ENCODE assay signal across 1 cellular context in the genomic region with DNA sequence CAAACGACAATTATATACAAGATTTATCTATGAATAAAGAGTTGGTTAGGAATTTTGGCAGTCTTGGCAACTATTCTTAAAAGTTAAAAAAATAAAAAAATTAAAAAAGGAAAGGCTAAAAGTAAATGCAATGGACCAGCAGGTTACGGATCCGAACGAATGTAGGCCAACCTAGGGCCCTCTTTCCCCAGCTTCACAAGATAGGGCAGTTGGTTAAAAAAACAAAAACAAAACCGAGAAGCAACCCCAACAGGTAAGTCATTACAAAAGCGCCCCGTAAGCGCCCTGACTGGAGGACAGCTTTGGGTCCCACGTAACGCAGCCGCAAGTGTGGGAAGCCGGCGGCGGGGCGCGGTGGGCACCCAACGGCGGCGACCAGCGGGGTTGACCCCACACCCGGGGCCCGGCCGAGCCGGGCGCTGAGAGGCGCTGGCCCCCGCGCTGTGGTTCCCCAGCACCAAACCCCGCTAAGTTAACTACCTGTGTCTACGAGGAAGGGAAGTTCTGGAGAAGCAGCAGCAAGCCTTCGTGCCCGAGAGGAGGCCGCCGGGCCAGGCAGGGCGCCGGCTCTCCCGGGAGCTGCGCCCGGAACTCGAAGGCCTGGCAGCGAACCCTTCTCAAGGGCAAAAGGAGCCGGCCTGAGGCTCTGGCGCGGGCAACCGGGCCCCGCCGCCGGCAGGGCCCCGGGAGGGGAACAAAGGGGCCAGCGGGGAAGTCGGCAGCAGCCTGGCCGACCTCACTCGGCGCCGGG.
TF ChIP-seq lines count a peak whose summit lies in the region.

No MANE protein-coding gene starts in this region.

TF ChIP-seq in HepG2, 621 proteins besides CTCF, POLR2A, EP300 and RAD21 (continued from another document and continues in another):
- TF ChIP-seq, protein P1, sequence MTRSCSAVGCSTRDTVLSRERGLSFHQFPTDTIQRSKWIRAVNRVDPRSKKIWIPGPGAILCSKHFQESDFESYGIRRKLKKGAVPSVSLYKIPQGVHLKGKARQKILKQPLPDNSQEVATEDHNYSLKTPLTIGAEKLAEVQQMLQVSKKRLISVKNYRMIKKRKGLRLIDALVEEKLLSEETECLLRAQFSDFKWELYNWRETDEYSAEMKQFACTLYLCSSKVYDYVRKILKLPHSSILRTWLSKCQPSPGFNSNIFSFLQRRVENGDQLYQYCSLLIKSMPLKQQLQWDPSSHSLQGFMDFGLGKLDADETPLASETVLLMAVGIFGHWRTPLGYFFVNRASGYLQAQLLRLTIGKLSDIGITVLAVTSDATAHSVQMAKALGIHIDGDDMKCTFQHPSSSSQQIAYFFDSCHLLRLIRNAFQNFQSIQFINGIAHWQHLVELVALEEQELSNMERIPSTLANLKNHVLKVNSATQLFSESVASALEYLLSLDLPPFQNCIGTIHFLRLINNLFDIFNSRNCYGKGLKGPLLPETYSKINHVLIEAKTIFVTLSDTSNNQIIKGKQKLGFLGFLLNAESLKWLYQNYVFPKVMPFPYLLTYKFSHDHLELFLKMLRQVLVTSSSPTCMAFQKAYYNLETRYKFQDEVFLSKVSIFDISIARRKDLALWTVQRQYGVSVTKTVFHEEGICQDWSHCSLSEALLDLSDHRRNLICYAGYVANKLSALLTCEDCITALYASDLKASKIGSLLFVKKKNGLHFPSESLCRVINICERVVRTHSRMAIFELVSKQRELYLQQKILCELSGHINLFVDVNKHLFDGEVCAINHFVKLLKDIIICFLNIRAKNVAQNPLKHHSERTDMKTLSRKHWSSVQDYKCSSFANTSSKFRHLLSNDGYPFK (CRISPR knock-in tag; IDR thresholded peaks at IDR 0.05; ENCODE audit: borderline replicate concordance) = 0 out of 2 replicates have a peak, but pooled peaks have one; percentile 5
- peak; percentile 5 for TF ChIP-seq TEAD3 (CRISPR knock-in tag; optimal IDR thresholded peaks at IDR 0.05; ENCODE audit: borderline replicate concordance)
- TF ChIP-seq, protein P2, sequence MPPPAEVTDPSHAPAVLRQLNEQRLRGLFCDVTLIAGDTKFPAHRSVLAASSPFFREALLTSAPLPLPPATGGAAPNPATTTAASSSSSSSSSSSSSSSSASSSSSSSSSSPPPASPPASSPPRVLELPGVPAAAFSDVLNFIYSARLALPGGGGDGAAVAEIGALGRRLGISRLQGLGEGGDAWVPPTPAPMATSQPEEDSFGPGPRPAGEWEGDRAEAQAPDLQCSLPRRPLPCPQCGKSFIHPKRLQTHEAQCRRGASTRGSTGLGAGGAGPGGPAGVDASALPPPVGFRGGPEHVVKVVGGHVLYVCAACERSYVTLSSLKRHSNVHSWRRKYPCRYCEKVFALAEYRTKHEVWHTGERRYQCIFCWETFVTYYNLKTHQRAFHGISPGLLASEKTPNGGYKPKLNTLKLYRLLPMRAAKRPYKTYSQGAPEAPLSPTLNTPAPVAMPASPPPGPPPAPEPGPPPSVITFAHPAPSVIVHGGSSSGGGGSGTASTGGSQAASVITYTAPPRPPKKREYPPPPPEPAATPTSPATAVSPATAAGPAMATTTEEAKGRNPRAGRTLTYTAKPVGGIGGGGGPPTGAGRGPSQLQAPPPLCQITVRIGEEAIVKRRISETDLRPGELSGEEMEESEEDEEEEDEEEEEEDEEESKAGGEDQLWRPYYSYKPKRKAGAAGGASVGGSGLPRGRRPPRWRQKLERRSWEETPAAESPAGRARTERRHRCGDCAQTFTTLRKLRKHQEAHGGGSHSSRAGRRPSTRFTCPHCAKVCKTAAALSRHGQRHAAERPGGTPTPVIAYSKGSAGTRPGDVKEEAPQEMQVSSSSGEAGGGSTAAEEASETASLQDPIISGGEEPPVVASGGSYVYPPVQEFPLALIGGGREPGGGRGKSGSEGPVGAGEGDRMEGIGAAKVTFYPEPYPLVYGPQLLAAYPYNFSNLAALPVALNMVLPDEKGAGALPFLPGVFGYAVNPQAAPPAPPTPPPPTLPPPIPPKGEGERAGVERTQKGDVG (CRISPR knock-in tag; IDR thresholded peaks at IDR 0.05; ENCODE audit: borderline replicate concordance) = no peak; the same call in 1 of the 2 replicates
- TF ChIP-seq, protein P3, sequence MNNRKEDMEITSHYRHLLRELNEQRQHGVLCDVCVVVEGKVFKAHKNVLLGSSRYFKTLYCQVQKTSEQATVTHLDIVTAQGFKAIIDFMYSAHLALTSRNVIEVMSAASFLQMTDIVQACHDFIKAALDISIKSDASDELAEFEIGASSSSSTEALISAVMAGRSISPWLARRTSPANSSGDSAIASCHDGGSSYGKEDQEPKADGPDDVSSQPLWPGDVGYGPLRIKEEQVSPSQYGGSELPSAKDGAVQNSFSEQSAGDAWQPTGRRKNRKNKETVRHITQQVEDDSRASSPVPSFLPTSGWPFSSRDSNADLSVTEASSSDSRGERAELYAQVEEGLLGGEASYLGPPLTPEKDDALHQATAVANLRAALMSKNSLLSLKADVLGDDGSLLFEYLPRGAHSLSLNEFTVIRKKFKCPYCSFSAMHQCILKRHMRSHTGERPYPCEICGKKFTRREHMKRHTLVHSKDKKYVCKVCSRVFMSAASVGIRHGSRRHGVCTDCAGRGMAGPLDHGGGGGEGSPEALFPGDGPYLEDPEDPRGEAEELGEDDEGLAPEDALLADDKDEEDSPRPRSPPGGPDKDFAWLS (CRISPR knock-in tag; IDR thresholded peaks at IDR 0.05; ENCODE audit: borderline replicate concordance) = no peak
- no peak for TF ChIP-seq BRCA1 (CRISPR knock-in tag; IDR thresholded peaks at IDR 0.05)
- TF ChIP-seq ZFYVE20 (CRISPR knock-in tag; IDR thresholded peaks at IDR 0.05; ENCODE audit: borderline replicate concordance, low read depth) = no peak
- TF ChIP-seq, protein P4, sequence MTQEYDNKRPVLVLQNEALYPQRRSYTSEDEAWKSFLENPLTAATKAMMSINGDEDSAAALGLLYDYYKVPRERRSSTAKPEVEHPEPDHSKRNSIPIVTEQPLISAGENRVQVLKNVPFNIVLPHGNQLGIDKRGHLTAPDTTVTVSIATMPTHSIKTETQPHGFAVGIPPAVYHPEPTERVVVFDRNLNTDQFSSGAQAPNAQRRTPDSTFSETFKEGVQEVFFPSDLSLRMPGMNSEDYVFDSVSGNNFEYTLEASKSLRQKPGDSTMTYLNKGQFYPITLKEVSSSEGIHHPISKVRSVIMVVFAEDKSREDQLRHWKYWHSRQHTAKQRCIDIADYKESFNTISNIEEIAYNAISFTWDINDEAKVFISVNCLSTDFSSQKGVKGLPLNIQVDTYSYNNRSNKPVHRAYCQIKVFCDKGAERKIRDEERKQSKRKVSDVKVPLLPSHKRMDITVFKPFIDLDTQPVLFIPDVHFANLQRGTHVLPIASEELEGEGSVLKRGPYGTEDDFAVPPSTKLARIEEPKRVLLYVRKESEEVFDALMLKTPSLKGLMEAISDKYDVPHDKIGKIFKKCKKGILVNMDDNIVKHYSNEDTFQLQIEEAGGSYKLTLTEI (CRISPR knock-in tag; conservative IDR thresholded peaks at IDR 0.05) = no peak
- TF ChIP-seq, protein P5, sequence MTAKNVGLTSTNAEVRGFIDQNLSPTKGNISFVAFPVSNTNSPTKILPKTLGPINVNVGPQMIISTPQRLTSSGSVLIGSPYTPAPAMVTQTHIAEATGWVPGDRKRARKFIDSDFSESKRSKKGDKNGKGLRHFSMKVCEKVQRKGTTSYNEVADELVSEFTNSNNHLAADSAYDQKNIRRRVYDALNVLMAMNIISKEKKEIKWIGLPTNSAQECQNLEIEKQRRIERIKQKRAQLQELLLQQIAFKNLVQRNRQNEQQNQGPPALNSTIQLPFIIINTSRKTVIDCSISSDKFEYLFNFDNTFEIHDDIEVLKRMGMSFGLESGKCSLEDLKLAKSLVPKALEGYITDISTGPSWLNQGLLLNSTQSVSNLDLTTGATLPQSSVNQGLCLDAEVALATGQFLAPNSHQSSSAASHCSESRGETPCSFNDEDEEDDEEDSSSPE (CRISPR knock-in tag; IDR thresholded peaks at IDR 0.05) = no peak
- TF ChIP-seq, protein P6, sequence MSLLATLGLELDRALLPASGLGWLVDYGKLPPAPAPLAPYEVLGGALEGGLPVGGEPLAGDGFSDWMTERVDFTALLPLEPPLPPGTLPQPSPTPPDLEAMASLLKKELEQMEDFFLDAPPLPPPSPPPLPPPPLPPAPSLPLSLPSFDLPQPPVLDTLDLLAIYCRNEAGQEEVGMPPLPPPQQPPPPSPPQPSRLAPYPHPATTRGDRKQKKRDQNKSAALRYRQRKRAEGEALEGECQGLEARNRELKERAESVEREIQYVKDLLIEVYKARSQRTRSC (CRISPR knock-in tag; IDR thresholded peaks at IDR 0.05; ENCODE audit: low read depth) = no peak
- TF ChIP-seq, protein P7, sequence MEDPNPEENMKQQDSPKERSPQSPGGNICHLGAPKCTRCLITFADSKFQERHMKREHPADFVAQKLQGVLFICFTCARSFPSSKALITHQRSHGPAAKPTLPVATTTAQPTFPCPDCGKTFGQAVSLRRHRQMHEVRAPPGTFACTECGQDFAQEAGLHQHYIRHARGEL (CRISPR knock-in tag; IDR thresholded peaks at IDR 0.05) = no peak
- no peak for TF ChIP-seq NBN (conservative IDR thresholded peaks at IDR 0.05)
- TF ChIP-seq PHF20 (CRISPR knock-in tag; IDR thresholded peaks at IDR 0.05) = no peak
- TF ChIP-seq, protein P8, sequence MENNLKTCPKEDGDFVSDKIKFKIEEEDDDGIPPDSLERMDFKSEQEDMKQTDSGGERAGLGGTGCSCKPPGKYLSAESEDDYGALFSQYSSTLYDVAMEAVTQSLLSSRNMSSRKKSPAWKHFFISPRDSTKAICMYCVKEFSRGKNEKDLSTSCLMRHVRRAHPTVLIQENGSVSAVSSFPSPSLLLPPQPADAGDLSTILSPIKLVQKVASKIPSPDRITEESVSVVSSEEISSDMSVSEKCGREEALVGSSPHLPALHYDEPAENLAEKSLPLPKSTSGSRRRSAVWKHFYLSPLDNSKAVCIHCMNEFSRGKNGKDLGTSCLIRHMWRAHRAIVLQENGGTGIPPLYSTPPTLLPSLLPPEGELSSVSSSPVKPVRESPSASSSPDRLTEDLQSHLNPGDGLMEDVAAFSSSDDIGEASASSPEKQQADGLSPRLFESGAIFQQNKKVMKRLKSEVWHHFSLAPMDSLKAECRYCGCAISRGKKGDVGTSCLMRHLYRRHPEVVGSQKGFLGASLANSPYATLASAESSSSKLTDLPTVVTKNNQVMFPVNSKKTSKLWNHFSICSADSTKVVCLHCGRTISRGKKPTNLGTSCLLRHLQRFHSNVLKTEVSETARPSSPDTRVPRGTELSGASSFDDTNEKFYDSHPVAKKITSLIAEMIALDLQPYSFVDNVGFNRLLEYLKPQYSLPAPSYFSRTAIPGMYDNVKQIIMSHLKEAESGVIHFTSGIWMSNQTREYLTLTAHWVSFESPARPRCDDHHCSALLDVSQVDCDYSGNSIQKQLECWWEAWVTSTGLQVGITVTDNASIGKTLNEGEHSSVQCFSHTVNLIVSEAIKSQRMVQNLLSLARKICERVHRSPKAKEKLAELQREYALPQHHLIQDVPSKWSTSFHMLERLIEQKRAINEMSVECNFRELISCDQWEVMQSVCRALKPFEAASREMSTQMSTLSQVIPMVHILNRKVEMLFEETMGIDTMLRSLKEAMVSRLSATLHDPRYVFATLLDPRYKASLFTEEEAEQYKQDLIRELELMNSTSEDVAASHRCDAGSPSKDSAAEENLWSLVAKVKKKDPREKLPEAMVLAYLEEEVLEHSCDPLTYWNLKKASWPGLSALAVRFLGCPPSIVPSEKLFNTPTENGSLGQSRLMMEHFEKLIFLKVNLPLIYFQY (CRISPR knock-in tag; IDR thresholded peaks at IDR 0.05; ENCODE audit: borderline replicate concordance) = no peak
- no peak for TF ChIP-seq TGIF2 (CRISPR knock-in tag; IDR thresholded peaks at IDR 0.05)
- TF ChIP-seq, protein P9, sequence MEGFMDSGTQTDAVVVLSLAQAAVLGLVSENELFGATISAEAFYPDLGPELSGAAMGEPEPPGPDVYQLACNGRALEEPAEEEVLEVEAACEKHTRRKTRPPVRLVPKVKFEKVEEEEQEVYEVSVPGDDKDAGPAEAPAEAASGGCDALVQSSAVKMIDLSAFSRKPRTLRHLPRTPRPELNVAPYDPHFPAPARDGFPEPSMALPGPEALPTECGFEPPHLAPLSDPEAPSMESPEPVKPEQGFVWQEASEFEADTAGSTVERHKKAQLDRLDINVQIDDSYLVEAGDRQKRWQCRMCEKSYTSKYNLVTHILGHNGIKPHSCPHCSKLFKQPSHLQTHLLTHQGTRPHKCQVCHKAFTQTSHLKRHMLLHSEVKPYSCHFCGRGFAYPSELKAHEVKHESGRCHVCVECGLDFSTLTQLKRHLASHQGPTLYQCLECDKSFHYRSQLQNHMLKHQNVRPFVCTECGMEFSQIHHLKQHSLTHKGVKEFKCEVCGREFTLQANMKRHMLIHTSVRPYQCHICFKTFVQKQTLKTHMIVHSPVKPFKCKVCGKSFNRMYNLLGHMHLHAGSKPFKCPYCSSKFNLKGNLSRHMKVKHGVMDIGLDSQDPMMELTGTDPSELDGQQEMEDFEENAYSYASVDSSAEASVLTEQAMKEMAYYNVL (CRISPR knock-in tag; IDR thresholded peaks at IDR 0.05; ENCODE audit: borderline replicate concordance) = no peak
- TF ChIP-seq SALL2 (CRISPR knock-in tag; IDR thresholded peaks at IDR 0.05) = no peak
- no peak for TF ChIP-seq ZKSCAN5 (CRISPR knock-in tag; IDR thresholded peaks at IDR 0.05)
- 0 out of 2 replicates have a peak, but pooled peaks have one; percentile 24 for TF ChIP-seq NCOA5 (CRISPR knock-in tag; IDR thresholded peaks at IDR 0.05)
- no peak for TF ChIP-seq ZNF552 (CRISPR knock-in tag; IDR thresholded peaks at IDR 0.05; ENCODE audit: borderline replicate concordance)
- TF ChIP-seq ATM (IDR thresholded peaks at IDR 0.05; ENCODE audit: borderline replicate concordance) = no peak
- TF ChIP-seq, protein P10, sequence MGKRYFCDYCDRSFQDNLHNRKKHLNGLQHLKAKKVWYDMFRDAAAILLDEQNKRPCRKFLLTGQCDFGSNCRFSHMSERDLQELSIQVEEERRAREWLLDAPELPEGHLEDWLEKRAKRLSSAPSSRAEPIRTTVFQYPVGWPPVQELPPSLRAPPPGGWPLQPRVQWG (CRISPR knock-in tag; IDR thresholded peaks at IDR 0.05; ENCODE audit: borderline replicate concordance, low read depth) = no peak
- no peak for TF ChIP-seq ATF1 (CRISPR knock-in tag; IDR thresholded peaks at IDR 0.05)
- TF ChIP-seq ZNF30 (CRISPR knock-in tag; IDR thresholded peaks at IDR 0.05) = no peak
- TF ChIP-seq ZNF501 (CRISPR knock-in tag; IDR thresholded peaks at IDR 0.05) = 0 out of 2 replicates have a peak, but pooled peaks have one; percentile 36
- no peak for TF ChIP-seq TBP (CRISPR knock-in tag; IDR thresholded peaks at IDR 0.05)
- TF ChIP-seq NKX3-1 (CRISPR knock-in tag; IDR thresholded peaks at IDR 0.05) = 0 out of 2 replicates have a peak, but pooled peaks have one; percentile 73
- no peak for TF ChIP-seq ZNF607 (CRISPR knock-in tag; IDR thresholded peaks at IDR 0.05; ENCODE audit: borderline replicate concordance)
- TF ChIP-seq ZBTB1 (CRISPR knock-in tag; IDR thresholded peaks at IDR 0.05; ENCODE audit: borderline replicate concordance) = no peak
- TF ChIP-seq SIN3A (IDR thresholded peaks at IDR 0.05; ENCODE audit: borderline replicate concordance, low read depth, low read length) = peak; percentile 92; the same call in 1 of the 2 replicates
- TF ChIP-seq ZNF225 (CRISPR knock-in tag; IDR thresholded peaks at IDR 0.05) = no peak
- TF ChIP-seq ZBTB20 (CRISPR knock-in tag; IDR thresholded peaks at IDR 0.05; ENCODE audit: borderline replicate concordance, low read depth) = no peak; the same call in 1 of the 2 replicates
- no peak for TF ChIP-seq HMG20A (CRISPR knock-in tag; IDR thresholded peaks at IDR 0.05; ENCODE audit: borderline replicate concordance)
- TF ChIP-seq MTA1 (CRISPR knock-in tag; IDR thresholded peaks at IDR 0.05; ENCODE audit: borderline replicate concordance) = no peak
- TF ChIP-seq ZBTB38 (CRISPR knock-in tag; IDR thresholded peaks at IDR 0.05) = no peak
